ENCODE assay signal across 8 cellular contexts in the genomic region with DNA sequence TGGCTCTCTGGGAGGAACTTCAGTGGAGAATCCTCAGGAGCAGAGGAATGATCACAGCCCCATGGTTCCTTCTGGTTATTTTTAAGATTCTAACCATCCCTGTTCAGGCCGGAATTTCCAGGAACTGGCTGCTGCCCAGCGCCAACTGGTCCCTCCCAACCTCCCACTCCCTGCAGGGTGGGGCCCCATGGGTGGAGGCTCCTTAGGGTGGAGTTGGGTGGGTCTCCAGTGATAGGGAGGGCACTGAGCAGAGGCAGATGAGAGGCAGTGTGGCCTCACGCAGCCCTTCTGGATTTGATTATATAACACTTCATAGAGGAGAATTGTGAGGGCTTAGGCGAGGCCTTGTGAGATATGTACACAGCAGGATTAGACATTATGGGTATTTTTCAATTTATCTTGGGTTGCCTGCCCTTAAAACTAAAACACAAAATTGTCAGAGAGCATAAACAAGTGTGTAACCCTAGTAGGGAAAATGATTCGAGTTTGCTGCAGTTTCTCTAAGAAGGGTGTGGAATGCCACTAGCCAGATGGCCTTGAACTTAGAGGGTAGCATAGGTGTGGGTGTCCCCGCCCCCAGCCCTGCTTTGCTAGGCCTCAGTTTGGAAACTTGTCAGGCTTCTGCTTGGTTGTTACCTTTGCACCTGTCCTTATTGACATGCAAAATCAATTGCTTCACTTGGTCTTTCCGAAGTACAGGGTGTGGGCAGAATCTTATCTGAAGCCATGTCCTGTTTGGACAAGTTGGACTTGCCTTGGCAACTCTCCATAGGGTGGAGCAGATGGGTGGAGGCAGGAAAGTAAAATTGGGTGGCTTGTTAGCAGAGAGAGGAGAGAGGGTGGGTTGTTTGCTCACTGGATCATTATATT. TPM values are rescaled to one million over a fixed set of nuclear protein-coding genes. Genes with fewer than 3 reads are reported as not detected.
DNase-seq lines count a peak whose midpoint lies in the region; ATAC-seq lines count a peak whose summit lies in the region.

No MANE protein-coding gene starts in this region.

- no peaks in the 10 kb centered on the region for H3K9me3 ChIP-seq in mesodermal cell (ENCODE audit: control insufficient read depth, low read length)

- no peak for ATAC-seq in GM21526 (IDR thresholded peaks at IDR 0.05; ENCODE audit: low FRiP score, unreplicated experiment)

- no peak overlapping the region for H3K4me3 ChIP-seq in mesodermal cell (ENCODE audit: extremely low read depth, insufficient read depth, low read length, poor library complexity, severe bottlenecking)
- H3K4me3 ChIP-seq in urinary bladder (ENCODE audit: low read depth, low read length): no peak overlapping the region

- 71 to 79% methylated on average over 3 of the region's 7 CpGs for WGBS in mesodermal cell (ENCODE audit: insufficient coverage in 2 of 2), 2 experiments
- 18% methylated on average over 7 of the region's 7 CpGs for WGBS in urinary bladder

- H3K36me3 ChIP-seq in mesodermal cell (ENCODE audit: control insufficient read depth, insufficient read depth, low read length) (peaks cover 36% of the 10 kb centered on the region), urinary bladder (ENCODE audit: insufficient read depth) (no peaks in the 10 kb centered on the region)

- DNase-seq in COLO668 (lab: John Stamatoyannopoulos, UW; ENCODE audit: unreplicated experiment) (peak; percentile 34), NCI-H2171 treated with DMSO at 0.1 percent for 48 hours (lab: John Stamatoyannopoulos, UW) (peak; percentile 73), cerebellar cortex (ENCODE audit: low spot score) (peak; percentile 41), cerebellar nuclear complex (lab: John Stamatoyannopoulos, UW) (no peak)
- no peak for DNase-seq in stimulated activated CD4-positive, alpha-beta T cell treated with anti-CD3 and anti-CD28 coated beads, Interleukin-2, amount 100 ng/mL, for 48 hours

- H3K27ac ChIP-seq in mesodermal cell (ENCODE audit: low read depth, low read length, severe bottlenecking) (peak overlapping the region; percentile 80), urinary bladder (ENCODE audit: low read depth) (peak overlapping the region; percentile 80)

- H3K4me1 ChIP-seq in mesodermal cell (ENCODE audit: control insufficient read depth, insufficient read depth, low read length, poor library complexity, severe bottlenecking) (peaks cover 79% of the 10 kb centered on the region), urinary bladder (ENCODE audit: insufficient read depth) (peaks cover 5% of the 10 kb centered on the region)

RNA-seq across cellular contexts. Expression of gene KLF3, which starts 9.3 kb away (rescaled TPM):
- polyA plus RNA-seq in mesodermal cell (2013, experiment 1 of 2): 55.0 TPM
- polyA plus RNA-seq in mesodermal cell (2013, experiment 2 of 2): 50.2 TPM
- 65.0 TPM for total RNA-seq in urinary bladder
- polyA plus RNA-seq in urinary bladder: 25.7 TPM

Comparison
In these comparisons a context has a peak if more than half of its experiments do, and no peak if none do; other contexts are left out.
1. DNase-seq: peak in COLO668 (single experiment), NCI-H2171 treated with DMSO at 0.1 percent for 48 hours (single experiment) and cerebellar cortex (single experiment); none in stimulated activated CD4-positive, alpha-beta T cell treated with anti-CD3 and anti-CD28 coated beads, Interleukin-2, amount 100 ng/mL, for 48 hours (0 of 2) and cerebellar nuclear complex (0 of 2).